ENCODE assay signal across 2 cellular contexts in the genomic region with DNA sequence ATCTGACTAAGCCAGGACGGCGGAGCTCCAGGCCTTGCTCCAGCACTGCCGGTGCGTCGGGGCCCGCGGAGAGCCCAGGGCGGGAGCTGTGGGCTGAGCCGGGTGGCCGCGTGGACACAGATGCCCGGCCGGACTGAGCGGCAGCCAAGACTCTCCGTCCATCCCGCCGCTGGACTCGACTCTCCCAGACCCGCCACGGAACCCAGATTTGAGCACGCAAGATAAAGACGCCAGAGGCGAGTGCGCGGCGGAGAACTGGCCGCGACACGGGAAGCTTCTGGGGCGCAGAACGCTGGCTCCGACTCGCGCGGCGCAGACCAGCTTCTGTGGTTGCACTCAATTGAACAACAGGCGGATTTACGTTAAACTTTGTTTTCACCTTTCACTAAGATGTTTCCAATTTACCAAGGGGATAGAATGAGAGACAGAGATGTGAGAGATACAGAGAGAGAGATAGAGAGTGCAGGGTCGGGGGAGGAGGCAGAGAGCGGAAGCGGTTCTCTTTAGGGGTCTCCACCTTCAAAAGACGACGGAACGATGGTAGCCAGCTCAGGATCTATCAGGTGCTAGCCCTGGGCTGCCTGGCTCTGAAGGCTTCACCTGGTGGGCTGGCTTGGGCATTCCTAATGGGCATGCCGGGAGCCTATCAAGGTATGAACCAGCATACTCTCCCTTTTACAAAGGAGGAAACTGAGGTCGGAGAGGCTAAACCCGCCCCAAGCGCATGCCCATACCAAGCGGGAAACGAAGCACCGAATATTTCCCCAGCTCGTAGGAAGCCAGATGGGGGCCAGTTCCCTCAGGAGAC.
TF ChIP-seq lines count a peak whose summit lies in the region.

No MANE protein-coding gene starts in this region.

TF ChIP-seq in GM23338, 12 proteins besides CTCF, POLR2A, EP300 and RAD21 (continued from another document):
- TF ChIP-seq POLR2AphosphoS5 (IDR thresholded peaks at IDR 0.05; ENCODE audit: low read depth) (no peak), EZH2 (IDR thresholded peaks at IDR 0.05; ENCODE audit: low read depth, unreplicated experiment) (peak; percentile 100)

TF ChIP-seq in neural cell, 6 proteins besides CTCF, POLR2A, EP300 and RAD21 (continued from another document):
- no peak for TF ChIP-seq TAF1 (IDR thresholded peaks at IDR 0.05; ENCODE audit: low read depth)
